ENCODE assay signal across 27 cellular contexts in genomic region chr1:207918571-207918970, GRCh38. TPM values are rescaled to one million over a fixed set of nuclear protein-coding genes. Genes with fewer than 3 reads are reported as not detected.
DNase-seq lines count a peak whose midpoint lies in the region; ATAC-seq and TF ChIP-seq lines count a peak whose summit lies in the region.
"Had no signal": no experiment of that assay in that cellular context is flagged by ENCODE, and none has a peak within 500 bp of the region (broad histone marks: within the 10 kb centered on the region; RNA-seq: fewer than 3 reads in every experiment).

No MANE protein-coding gene starts in this region.

- H3K4me3 Mint-ChIP-seq in endothelial cell (ENCODE audit: unreplicated experiment): no peak overlapping the region
- no peak overlapping the region for H3K4me3 Mint-ChIP-seq in CD8-positive, alpha-beta T cell
- H3K4me3 Mint-ChIP-seq: activated CD8-positive, alpha-beta T cell treated with anti-CD3 and anti-CD28 coated beads, Interleukin-2, amount 10 ng/mL, durations not matched to agents 7 days and 5 days; activated naive CD8-positive, alpha-beta T cell treated with anti-CD3 and anti-CD28 coated beads for 36 hours; mesothelial cell of epicardium; naive thymus-derived CD4-positive, alpha-beta T cell had no signal

- CTCF ChIA-PET in CD8-positive, alpha-beta T cell (lab: Charles Lee): interaction anchor here (0.7 to 2.5 kb wide), 2 partner anchors 22 to 26 kb away, joined by 3 to 6 read pairs; no protein-coding TSS in a partner anchor

- peak overlapping the region; percentile 91 for H3K27ac Mint-ChIP-seq in endothelial cell (ENCODE audit: unreplicated experiment)
- H3K27ac Mint-ChIP-seq in CD8-positive, alpha-beta T cell: no peak overlapping the region
- H3K27ac Mint-ChIP-seq: activated CD8-positive, alpha-beta T cell treated with anti-CD3 and anti-CD28 coated beads, Interleukin-2, amount 10 ng/mL, durations not matched to agents 7 days and 5 days; activated naive CD8-positive, alpha-beta T cell treated with anti-CD3 and anti-CD28 coated beads for 36 hours; mesothelial cell of epicardium; naive thymus-derived CD4-positive, alpha-beta T cell had no signal

- 82 to 96% methylated on average over 3 to 4 of the region's 5 CpGs for WGBS in mesodermal cell (ENCODE audit: insufficient coverage in 2 of 2), 2 experiments
- 30 to 42% methylated on average over 5 of the region's 5 CpGs for WGBS in upper lobe of left lung, 2 donors
- 7 to 26% methylated on average over 5 of the region's 5 CpGs for WGBS in aorta, 2 donors

- H3K4me3 ChIP-seq in left ventricle myocardium inferior (no peak overlapping the region), mesodermal cell (ENCODE audit: extremely low read depth, insufficient read depth, low read length, poor library complexity, severe bottlenecking) (no peak overlapping the region), upper lobe of left lung (no peak overlapping the region), aorta (ENCODE audit: low read length in 2 of 2) (no peak overlapping the region)
- no peak overlapping the region for H3K4me3 ChIP-seq in CD8-positive, alpha-beta T cell (ENCODE audit: low read depth, low read length)
- H3K4me3 ChIP-seq: upper lobe of right lung had no signal

- no peaks in the 10 kb centered on the region for H3K9me3 Mint-ChIP-seq in endothelial cell (ENCODE audit: unreplicated experiment)
- no peaks in the 10 kb centered on the region for H3K9me3 Mint-ChIP-seq in CD8-positive, alpha-beta T cell
- H3K9me3 Mint-ChIP-seq: activated naive CD8-positive, alpha-beta T cell treated with anti-CD3 and anti-CD28 coated beads for 36 hours; mesothelial cell of epicardium; naive thymus-derived CD4-positive, alpha-beta T cell had no signal

- H3K27ac ChIP-seq in left ventricle myocardium inferior (replicated peaks) (peak overlapping the region; percentile 88), mesodermal cell (ENCODE audit: low read depth, low read length, severe bottlenecking) (peak overlapping the region; percentile 57), upper lobe of left lung (peak overlapping the region; percentile 19 to 68 (median 32)), aorta (ENCODE audit: low read depth in 1 of 2, low read length in 2 of 2) (peak overlapping the region in 1 of 2 donors; percentile 41)
- no peak overlapping the region for H3K27ac ChIP-seq in CD8-positive, alpha-beta T cell (ENCODE audit: low read depth, low read length)
- H3K27ac ChIP-seq: KMS-11, upper lobe of right lung had no signal

- H3K36me3 ChIP-seq in left ventricle myocardium inferior: no peaks in the 10 kb centered on the region
- no peaks in the 10 kb centered on the region for H3K36me3 ChIP-seq in mesodermal cell (ENCODE audit: control insufficient read depth, insufficient read depth, low read length)
- H3K36me3 ChIP-seq in upper lobe of left lung: no peaks in the 10 kb centered on the region
- no peaks in the 10 kb centered on the region for H3K36me3 ChIP-seq in CD8-positive, alpha-beta T cell (ENCODE audit: insufficient read depth, low read length)
- H3K36me3 ChIP-seq in aorta (ENCODE audit: control insufficient read depth in 1 of 2, insufficient read depth in 2 of 2, low read length in 1 of 2): no peaks in the 10 kb centered on the region
- H3K36me3 ChIP-seq: upper lobe of right lung had no signal

- H3K4me1 ChIP-seq in left ventricle myocardium inferior: peaks cover 78% of the 10 kb centered on the region
- peaks cover 2% of the 10 kb centered on the region for H3K4me1 ChIP-seq in mesodermal cell (ENCODE audit: control insufficient read depth, insufficient read depth, low read length, poor library complexity, severe bottlenecking)
- peaks cover 39 to 46% (median 43%) of the 10 kb centered on the region in 4 donors for H3K4me1 ChIP-seq in upper lobe of left lung
- no peaks in the 10 kb centered on the region for H3K4me1 ChIP-seq in CD8-positive, alpha-beta T cell (ENCODE audit: insufficient read depth, low read length)
- peaks cover 3 to 6% of the 10 kb centered on the region in 2 donors for H3K4me1 ChIP-seq in aorta (ENCODE audit: control insufficient read depth in 1 of 2, insufficient read depth in 2 of 2, low read length in 2 of 2)

- TF ChIP-seq EP300 in upper lobe of left lung (IDR thresholded peaks at IDR 0.05): no peak

- no peaks in the 10 kb centered on the region for H3K27me3 ChIP-seq in left ventricle myocardium inferior (ENCODE audit: low read depth)
- no peaks in the 10 kb centered on the region for H3K27me3 ChIP-seq in upper lobe of left lung
- H3K27me3 ChIP-seq in CD8-positive, alpha-beta T cell (ENCODE audit: insufficient read depth, low read length): no peaks in the 10 kb centered on the region
- H3K27me3 ChIP-seq in aorta (ENCODE audit: control insufficient read depth in 1 of 2, insufficient read depth in 2 of 2, low read length in 1 of 2): no peaks in the 10 kb centered on the region
- H3K27me3 ChIP-seq: upper lobe of right lung had no signal

- no peak for TF ChIP-seq POLR2A in upper lobe of left lung (IDR thresholded peaks at IDR 0.05)

- peaks cover 53% of the 10 kb centered on the region for H3K4me1 Mint-ChIP-seq in endothelial cell (ENCODE audit: unreplicated experiment)
- no peaks in the 10 kb centered on the region for H3K4me1 Mint-ChIP-seq in CD8-positive, alpha-beta T cell (ENCODE audit: low read depth)
- H3K4me1 Mint-ChIP-seq: activated naive CD8-positive, alpha-beta T cell treated with anti-CD3 and anti-CD28 coated beads for 36 hours had no signal

- DNase-seq in left ventricle myocardium inferior (no peak), left cardiac atrium (no peak), endothelial cell (ENCODE audit: low spot score) (no peak), upper lobe of left lung (no peak), aorta (no peak)
- DNase-seq in CD8-positive, alpha-beta T cell: no peak
- DNase-seq: activated effector memory CD4-positive, alpha-beta T cell treated with Interleukin-2 at 50 U/mL for 16 hours; activated naive CD8-positive, alpha-beta T cell treated with anti-CD3 and anti-CD28 coated beads for 36 hours; activated T-cell treated with anti-CD3 and anti-CD28 coated beads for 4 hours; AML-193; cerebellar nuclear complex; effector CD8-positive, alpha-beta T cell; GOT3; naive thymus-derived CD4-positive, alpha-beta T cell; NCI-H146; NCI-H524; NK-92 treated with Interleukin-12 subunit alpha and Interleukin-12 subunit beta, amount 100 ng/mL, for 24 hours; retina; SIG-M5; stimulated activated naive CD8-positive, alpha-beta T cell treated with anti-CD3 and anti-CD28 coated beads, Interleukin-15, Interleukin-2, amounts not matched to agents 100 U/mL and 50 U/mL, for 24 hours; upper lobe of right lung had no signal

- ATAC-seq in left cardiac atrium (no peak), upper lobe of left lung (ENCODE audit: low FRiP score in 2 of 2) (no peak), GM18502 (IDR thresholded peaks at IDR 0.05; ENCODE audit: poor library complexity, unreplicated experiment) (no peak), aorta (ENCODE audit: low FRiP score) (no peak)
- ATAC-seq in CD8-positive, alpha-beta T cell: no peak
- ATAC-seq: activated CD8-positive, alpha-beta T cell treated with anti-CD3 and anti-CD28 coated beads, Interleukin-2, amount 10 ng/mL, durations not matched to agents 7 days and 5 days; esophagus mucosa; naive thymus-derived CD4-positive, alpha-beta T cell; stimulated activated naive CD8-positive, alpha-beta T cell treated with anti-CD3 and anti-CD28 coated beads, Interleukin-15, Interleukin-2, amounts not matched to agents 100 U/mL and 50 U/mL, for 24 hours; upper lobe of right lung had no signal

- no peaks in the 10 kb centered on the region for H3K36me3 Mint-ChIP-seq in endothelial cell (ENCODE audit: low read depth, unreplicated experiment)
- H3K36me3 Mint-ChIP-seq in CD8-positive, alpha-beta T cell: no peaks in the 10 kb centered on the region
- H3K36me3 Mint-ChIP-seq: activated naive CD8-positive, alpha-beta T cell treated with anti-CD3 and anti-CD28 coated beads for 36 hours; mesothelial cell of epicardium; naive thymus-derived CD4-positive, alpha-beta T cell had no signal

- H3K9me3 ChIP-seq in left ventricle myocardium inferior (replicated peaks) (no peaks in the 10 kb centered on the region), mesodermal cell (ENCODE audit: control insufficient read depth, low read length) (no peaks in the 10 kb centered on the region), upper lobe of left lung (no peaks in the 10 kb centered on the region), aorta (ENCODE audit: control insufficient read depth, low read length) (no peaks in the 10 kb centered on the region)
- no peaks in the 10 kb centered on the region for H3K9me3 ChIP-seq in CD8-positive, alpha-beta T cell (ENCODE audit: low read length)
- H3K9me3 ChIP-seq: upper lobe of right lung had no signal

- POLR2A ChIA-PET in CD8-positive, alpha-beta T cell (lab: Charles Lee): no interaction called here

- H3K27me3 Mint-ChIP-seq in endothelial cell (ENCODE audit: unreplicated experiment): no peaks in the 10 kb centered on the region
- H3K27me3 Mint-ChIP-seq in CD8-positive, alpha-beta T cell (ENCODE audit: low read depth): peaks cover 33% of the 10 kb centered on the region

- TF ChIP-seq CTCF in left ventricle myocardium inferior (IDR thresholded peaks at IDR 0.05; ENCODE audit: borderline replicate concordance) (no peak), endothelial cell (IDR thresholded peaks at IDR 0.05; ENCODE audit: unreplicated experiment) (no peak), upper lobe of left lung (IDR thresholded peaks at IDR 0.05) (no peak)
- no peak for TF ChIP-seq CTCF in CD8-positive, alpha-beta T cell (IDR thresholded peaks at IDR 0.05)

- intact Hi-C loops in left ventricle myocardium inferior (cut with micrococcal nuclease): no loop called here
- intact Hi-C loops in left cardiac atrium (cut with DNase I): no loop called here
- intact Hi-C loops in CD8-positive, alpha-beta T cell (cut with DNase I, micrococcal nuclease): no loop called here
- intact Hi-C loops in aorta (cut with DNase I): no loop called here

RNA-seq across cellular contexts. Expression of gene CD34, which starts 7.6 kb away (rescaled TPM):
- 69.6 TPM for total RNA-seq in left ventricle myocardium inferior
- 100 to 1,000 TPM; 101 to 115 TPM for total RNA-seq in left cardiac atrium
- 277 TPM for total RNA-seq in endothelial cell (ENCODE audit: unreplicated experiment)
- 33.7 TPM for polyA plus RNA-seq in mesodermal cell (2013, experiment 1 of 2)
- 21.7 TPM for polyA plus RNA-seq in mesodermal cell (2013, experiment 2 of 2)
- 10 to 100 TPM in 5 of 6 donors, 1 to 10 TPM in 1; 8.8 to 78.2 (median 22.4) TPM for total RNA-seq in upper lobe of left lung
- total RNA-seq in CD8-positive, alpha-beta T cell: not detected
- total RNA-seq in aorta: 100 to 1,000 TPM in 1 of 2 donors, 10 to 100 TPM in 1; 61.4 to 195 TPM
- 10 to 100 TPM; 10.5 to 16.5 TPM for polyA plus RNA-seq in aorta
- total RNA-seq: activated CD8-positive, alpha-beta T cell treated with anti-CD3 and anti-CD28 coated beads, Interleukin-2, amount 10 ng/mL, durations not matched to agents 7 days and 5 days had no signal
- polyA plus RNA-seq: naive thymus-derived CD4-positive, alpha-beta T cell had no signal

Comparison
In these comparisons a context has a peak if more than half of its experiments do, and no peak if none do; other contexts are left out.
1. RNA of gene CD34, which starts 7.6 kb away (total RNA-seq): 277 TPM in endothelial cell (single experiment), 61.4 to 195 TPM in aorta, 101 to 115 TPM in left cardiac atrium, 69.6 TPM in left ventricle myocardium inferior (single experiment) and 8.8 to 78.2 TPM in upper lobe of left lung; not detected in CD8-positive, alpha-beta T cell; every median in the first group is over 4 times any median in the second.